Comparison of ENCODE assay signal across 20 cellular contexts in genomic region chr5:166926098-166926497, GRCh38. TPM values are rescaled to one million over a fixed set of nuclear protein-coding genes. Genes with fewer than 3 reads are reported as not detected.
DNase-seq lines count a peak whose midpoint lies in the region; ATAC-seq, FAIRE-seq and TF ChIP-seq lines count a peak whose summit lies in the region.
"Had no signal": no experiment of that assay in that cellular context is flagged by ENCODE, and none has a peak within 500 bp of the region (broad histone marks: within the 10 kb centered on the region; RNA-seq: fewer than 3 reads in every experiment).

No MANE protein-coding gene starts in this region.

- ATAC-seq in naive thymus-derived CD4-positive, alpha-beta T cell: no peak
- ATAC-seq: PC-3, T-cell had no signal

- no peak overlapping the region for H3K4me3 Mint-ChIP-seq in naive thymus-derived CD4-positive, alpha-beta T cell
- H3K4me3 Mint-ChIP-seq: CD4-positive, CD25-positive, alpha-beta regulatory T cell; T-cell had no signal

- H3K9me3 ChIP-seq in A673 (ENCODE audit: low read depth, low read length, poor library complexity, severe bottlenecking) (no peaks in the 10 kb centered on the region), H1 (ENCODE audit: insufficient read depth in 2 of 2, low read depth in 1 of 2, low read length in 1 of 2) (peaks cover 0 to 8% of the 10 kb centered on the region in 2 experiments; a peak in 1 of 4 replicates)
- no peaks in the 10 kb centered on the region for H3K9me3 ChIP-seq in naive thymus-derived CD4-positive, alpha-beta T cell (ENCODE audit: control insufficient read depth in 2 of 3, low read length in 3 of 3)

- no TSS peak for BruUV-seq in A673 (replicated peaks; lab: Mats Ljungman, UMichigan)

- TF ChIP-seq POLR2A in H1 (IDR thresholded peaks at IDR 0.05; ENCODE audit: control extremely low read depth in 1 of 2, low read depth in 2 of 2, low read length in 2 of 2): no peak

- H3K27me3 ChIP-seq in A673 (replicated peaks; ENCODE audit: insufficient read depth, low read depth, low read length, poor library complexity): peaks cover 7% of the 10 kb centered on the region
- no peaks in the 10 kb centered on the region for H3K27me3 ChIP-seq in H1 (replicated peaks in 1 of 4; ENCODE audit: control insufficient read depth in 3 of 4, extremely low read depth in 1 of 4, insufficient read depth in 3 of 4, low read length in 3 of 4)
- no peaks in the 10 kb centered on the region for H3K27me3 ChIP-seq in naive thymus-derived CD4-positive, alpha-beta T cell (ENCODE audit: control insufficient read depth in 2 of 2, insufficient read depth in 2 of 2, low read length in 2 of 2)
- H3K27me3 ChIP-seq: BE2C had no signal

- H3K79me1 ChIP-seq in H1 (ENCODE audit: low read depth, low read length): no peaks in the 10 kb centered on the region

- no peak for TF ChIP-seq EP300 in H1 (IDR thresholded peaks at IDR 0.05; ENCODE audit: borderline replicate concordance in 1 of 2, low read depth in 2 of 2, low read length in 2 of 2)

- no peak overlapping the region for H2BK20ac ChIP-seq in H1 (ENCODE audit: low read length)

- H3K4me1 ChIP-seq in A673 (ENCODE audit: insufficient read depth, low read length, poor library complexity, severe bottlenecking): no peaks in the 10 kb centered on the region
- H3K4me1 ChIP-seq in H1 (replicated peaks in 1 of 4; ENCODE audit: control insufficient read depth in 3 of 4, insufficient read depth in 4 of 4, low read length in 3 of 4): no peaks in the 10 kb centered on the region
- H3K4me1 ChIP-seq in naive thymus-derived CD4-positive, alpha-beta T cell (ENCODE audit: control insufficient read depth in 2 of 2, insufficient read depth in 2 of 2, low read length in 2 of 2): no peaks in the 10 kb centered on the region
- H3K4me1 ChIP-seq: BE2C had no signal

- H4K91ac ChIP-seq in H1 (replicated peaks; ENCODE audit: insufficient read length, low read length): no peak overlapping the region

- H3K36me3 ChIP-seq in A673 (ENCODE audit: insufficient read depth, low read length, poor library complexity, severe bottlenecking): no peaks in the 10 kb centered on the region
- no peaks in the 10 kb centered on the region for H3K36me3 ChIP-seq in H1 (ENCODE audit: control insufficient read depth in 2 of 4, insufficient read depth in 4 of 4, low read length in 3 of 4)
- H3K36me3 ChIP-seq in naive thymus-derived CD4-positive, alpha-beta T cell (ENCODE audit: control insufficient read depth in 2 of 3, insufficient read depth in 3 of 3, low read length in 3 of 3): no peaks in the 10 kb centered on the region
- H3K36me3 ChIP-seq: BE2C had no signal

- H2BK5ac ChIP-seq in H1 (ENCODE audit: low read depth, low read length): no peak overlapping the region

- no peak overlapping the region for H2BK12ac ChIP-seq in H1 (ENCODE audit: low read depth, low read length)

- no peak overlapping the region for H4K8ac ChIP-seq in H1 (ENCODE audit: extremely low read depth, insufficient read depth, low read length)

- CTCF ChIA-PET in A673 (lab: Charles Lee): no interaction called here
- CTCF ChIA-PET in H1 (lab: Charles Lee; ENCODE audit: partially characterized antibody): interaction anchor here (1.1 kb wide), 1 partner anchor 1413 kb away, joined by 3 read pairs; no protein-coding TSS in a partner anchor
- CTCF ChIA-PET in naive thymus-derived CD4-positive, alpha-beta T cell (lab: Charles Lee): no interaction called here

- H3K14ac ChIP-seq in H1 (ENCODE audit: insufficient read length): no peak overlapping the region

- no peak overlapping the region for H3K9ac ChIP-seq in H1 (replicated peaks in 1 of 4; ENCODE audit: extremely low read depth in 1 of 4, low read depth in 3 of 4, low read length in 3 of 4)
- H3K9ac ChIP-seq: GM23248 had no signal

- H3K27me3 Mint-ChIP-seq in naive thymus-derived CD4-positive, alpha-beta T cell: no peaks in the 10 kb centered on the region
- H3K27me3 Mint-ChIP-seq: CD4-positive, CD25-positive, alpha-beta regulatory T cell; T-cell had no signal

- no peak overlapping the region for H3K27ac ChIP-seq in A673 (ENCODE audit: low read depth, low read length, poor library complexity, severe bottlenecking)
- no peak overlapping the region for H3K27ac ChIP-seq in H1 (ENCODE audit: low read depth, low read length)
- H3K27ac ChIP-seq in naive thymus-derived CD4-positive, alpha-beta T cell (ENCODE audit: low read depth, low read length): no peak overlapping the region
- H3K27ac ChIP-seq: GM23248 had no signal

- TF ChIP-seq CTCF in A673 (conservative IDR thresholded peaks at IDR 0.05; ENCODE audit: low read depth, low read length) (no peak), H1 (IDR thresholded peaks at IDR 0.05; ENCODE audit: control extremely low read depth in 1 of 3, insufficient read depth in 1 of 3, low read depth in 1 of 3, low read length in 3 of 3) (no peak), GM20000 (IDR thresholded peaks at IDR 0.05; ENCODE audit: extremely low read depth, missing control alignments) (no peak)

- POLR2A ChIA-PET in A673 (lab: Charles Lee; ENCODE audit: low non-redundant PET): no interaction called here
- POLR2A ChIA-PET in H1 (lab: Charles Lee; ENCODE audit: partially characterized antibody): no interaction called here
- POLR2A ChIA-PET in naive thymus-derived CD4-positive, alpha-beta T cell (lab: Charles Lee): no interaction called here

- H2AFZ ChIP-seq in H1 (ENCODE audit: low read length): 0 out of 2 replicates have a peak overlapping the region, but pooled peaks have one; percentile 14
- H2AFZ ChIP-seq: GM23248 had no signal

- no peaks in the 10 kb centered on the region for H4K20me1 ChIP-seq in H1 (replicated peaks in 1 of 2; ENCODE audit: control insufficient read depth in 1 of 2, insufficient read depth in 2 of 2, low read length in 2 of 2)

- no peaks in the 10 kb centered on the region for H3K23me2 ChIP-seq in H1 (ENCODE audit: low read depth, low read length)

- TF ChIP-seq RAD21 in H1 (IDR thresholded peaks at IDR 0.05 in 1 of 2, conservative IDR thresholded peaks at IDR 0.05 in 1 of 2; ENCODE audit: low read depth in 2 of 2, low read length in 2 of 2): no peak

- H3K79me2 ChIP-seq in H1 (ENCODE audit: control insufficient read depth in 1 of 2, insufficient read depth in 2 of 2, low read length in 2 of 2): no peaks in the 10 kb centered on the region

- H3K4me3 ChIP-seq in A673 (ENCODE audit: low read depth, low read length, poor library complexity, severe bottlenecking) (peak overlapping the region; percentile 19), H1 (ENCODE audit: extremely low read depth in 1 of 4, insufficient read depth in 2 of 4, low read depth in 3 of 4, low read length in 4 of 4) (no peak overlapping the region)
- no peak overlapping the region for H3K4me3 ChIP-seq in naive thymus-derived CD4-positive, alpha-beta T cell (ENCODE audit: low read length)
- H3K4me3 ChIP-seq: GM23248 had no signal

- 96% methylated on average over 11 of the region's 11 CpGs; no CpG with 5 or more reads in 1 of the 2 experiments for WGBS in H1 (ENCODE audit: extremely low coverage in 1 of 2, insufficient coverage in 1 of 2, insufficient read length in 1 of 2, insufficient replicate concordance in 2 of 2, low coverage in 1 of 2, low lambda C conversion rate in 2 of 2, missing lambda C conversion rate in 1 of 2), 2 experiments

- H3K56ac ChIP-seq in H1 (replicated peaks; ENCODE audit: insufficient read length, low read depth, low read length): no peak overlapping the region

- in situ Hi-C loops in SK-MEL-5 (cut with HindIII; ENCODE audit: low pct_unique_long_range_greater_than_20kb, low sequenced_read_pairs): no loop called here

- no peak overlapping the region for H3K23ac ChIP-seq in H1 (ENCODE audit: insufficient read length)

- no peak overlapping the region for H4K5ac ChIP-seq in H1 (ENCODE audit: insufficient read length, low read depth, low read length)

- no peaks in the 10 kb centered on the region for H3K4me1 Mint-ChIP-seq in naive thymus-derived CD4-positive, alpha-beta T cell
- H3K4me1 Mint-ChIP-seq: CD4-positive, CD25-positive, alpha-beta regulatory T cell; T-cell had no signal

- H2BK120ac ChIP-seq in H1 (replicated peaks; ENCODE audit: low read depth, low read length): no peak overlapping the region

- intact Hi-C loops in A673 (cut with micrococcal nuclease; ENCODE audit: unreplicated experiment): no loop called here
- intact Hi-C loops in naive thymus-derived CD4-positive, alpha-beta T cell (cut with micrococcal nuclease): no loop called here

- H3K4ac ChIP-seq in H1 (replicated peaks; ENCODE audit: insufficient read length, low read depth, low read length): no peak overlapping the region

- no peak for FAIRE-seq in H1 (lab: Jason Lieb, UNC)

- H3K36me3 Mint-ChIP-seq in naive thymus-derived CD4-positive, alpha-beta T cell: no peaks in the 10 kb centered on the region
- H3K36me3 Mint-ChIP-seq: CD4-positive, CD25-positive, alpha-beta regulatory T cell; T-cell had no signal

- H3K4me2 ChIP-seq in H1 (ENCODE audit: insufficient read depth in 1 of 2, low read depth in 2 of 2, low read length in 2 of 2): no peak overlapping the region

- no peak overlapping the region for H2AK5ac ChIP-seq in H1 (ENCODE audit: low read depth, low read length)

- DNase-seq in A673 (ENCODE audit: low spot score) (peak; percentile 20), M059J (ENCODE audit: low read depth) (peak; percentile 41), SK-MEL-5 (ENCODE audit: low read depth, low spot score) (peak; percentile 2), H1 (ENCODE audit: low read depth in 1 of 2, low spot score in 2 of 2) (no peak), GM20000 (ENCODE audit: low spot score) (no peak), NCI-H69 (lab: John Stamatoyannopoulos, UW) (no peak), foreskin melanocyte (no peak)
- no peak for DNase-seq in naive thymus-derived CD4-positive, alpha-beta T cell
- DNase-seq: BE2C; CD4-positive, CD25-positive, alpha-beta regulatory T cell; GM23248; IMR-90; NCI-H1048; NCI-H1417 treated with DMSO at 0.1 percent for 48 hours; NCI-H187 treated with DMSO at 0.1 percent for 48 hours; NCI-H2107; NCI-H510A; PC-3; SIG-M5; T-cell had no signal

- H2BK15ac ChIP-seq in H1 (ENCODE audit: low read length): no peak overlapping the region

- H3K9me3 Mint-ChIP-seq in naive thymus-derived CD4-positive, alpha-beta T cell: peaks cover 2 to 39% (median 15%) of the 10 kb centered on the region in 11 donors

- H3K18ac ChIP-seq in H1 (ENCODE audit: extremely low read depth, low read length): no peak overlapping the region

- no peak overlapping the region for H3K27ac Mint-ChIP-seq in naive thymus-derived CD4-positive, alpha-beta T cell
- H3K27ac Mint-ChIP-seq: CD4-positive, CD25-positive, alpha-beta regulatory T cell; T-cell had no signal

RNA-seq across cellular contexts. Expression of gene TENM2, which starts 52.7 kb away (rescaled TPM):
- 39.1 and 46.0 TPM in 2 replicates for total RNA-seq in A673 (2021)
- total RNA-seq in M059J (2014; rRNA removed; shearing (Covaris generic)): 15.9 and 30.7 TPM in 2 replicates
- 0.05 and 0.16 TPM in 2 replicates for total RNA-seq in SK-MEL-5 (2014; rRNA removed; shearing (Covaris generic))
- 0.11 and 0.16 TPM in 2 replicates for polyA plus RNA-seq in SK-MEL-5 (2015; cell fraction: cytosol; rRNA removed)
- not detected in 2 replicates for polyA plus RNA-seq in SK-MEL-5 (2015; cell fraction: nucleus; rRNA removed)
- 1.2 and 2.9 TPM in 2 replicates for total RNA-seq in H1 (2021; fragmentation: NEBNext Ultra II Directional; extraction: Animal tissue kit (Norgen Biotek cat#: 25700))
- 1.2 and 1.9 TPM in 2 replicates for polyA plus RNA-seq in H1 (2011; rRNA removed)
- 0.41 TPM for polyA plus RNA-seq in H1 (2011; cell fraction: cytosol; rRNA removed)
- polyA plus RNA-seq in H1 (2011; cell fraction: nucleus; rRNA removed): 6.8 TPM
- 1.5 to 1.9 TPM (median 1.8 TPM) in 4 replicates for polyA plus RNA-seq in H1 (2012, experiment 1 of 2)
- 0.33 TPM for polyA plus RNA-seq in H1 (2012, experiment 2 of 2)
- polyA plus RNA-seq in H1 (2013, experiment 1 of 2): 3.9 TPM
- polyA plus RNA-seq in H1 (2013, experiment 2 of 2): 2.9 TPM
- 4.6 TPM in 2 replicates for polyA minus RNA-seq in H1 (2011; rRNA and poly(A)+ RNA removed)
- 2.0 TPM for polyA minus RNA-seq in H1 (2011; cell fraction: cytosol; rRNA and poly(A)+ RNA removed)
- 15.1 TPM for polyA minus RNA-seq in H1 (2011; cell fraction: nucleus; rRNA and poly(A)+ RNA removed)
- total RNA-seq in naive thymus-derived CD4-positive, alpha-beta T cell: not detected
- not detected for polyA plus RNA-seq in naive thymus-derived CD4-positive, alpha-beta T cell
- total RNA-seq: CD4-positive, CD25-positive, alpha-beta regulatory T cell; T-cell had no signal
- polyA plus RNA-seq: CD4-positive, CD25-positive, alpha-beta regulatory T cell had no signal

Comparison
In these comparisons a context has a peak if more than half of its experiments do, and no peak if none do; other contexts are left out.
1. DNase-seq: peak in A673 (single experiment), M059J (single experiment) and SK-MEL-5 (single experiment); none in H1 (0 of 2), GM20000 (single experiment), NCI-H69 (single experiment), foreskin melanocyte (single experiment) and naive thymus-derived CD4-positive, alpha-beta T cell (0 of 9).